Comparison of ENCODE assay signal across 1 cellular context in genomic region chr19:57566396-57567256, GRCh38.
A peak's percentile ranks its signal among the peaks of the same experiment; 100 is the strongest.
TF ChIP-seq lines count a peak whose summit lies in the region.

No MANE protein-coding gene starts in this region.

TF ChIP-seq in HepG2, 621 proteins besides CTCF, POLR2A, EP300 and RAD21:
- peak; percentile 95 for TF ChIP-seq CBX5 (CRISPR knock-in tag; IDR thresholded peaks at IDR 0.05; ENCODE audit: borderline replicate concordance)
- TF ChIP-seq NFRKB (IDR thresholded peaks at IDR 0.05), result no peak
- peak; percentile 32; the same call in 1 of the 2 replicates for TF ChIP-seq ZKSCAN1 (IDR thresholded peaks at IDR 0.05; ENCODE audit: low read length)
- peak; percentile 65 for TF ChIP-seq XRCC5 (optimal IDR thresholded peaks at IDR 0.05; ENCODE audit: low read length)
- TF ChIP-seq TOPORS (CRISPR knock-in tag; IDR thresholded peaks at IDR 0.05), result peak; percentile 85
- TF ChIP-seq ZNF616 (CRISPR knock-in tag; IDR thresholded peaks at IDR 0.05; ENCODE audit: low read depth), result peak; percentile 100
- 0 out of 2 replicates have a peak, but pooled peaks have one; percentile 26 for TF ChIP-seq ZMYM2 (CRISPR knock-in tag; IDR thresholded peaks at IDR 0.05)
- TF ChIP-seq TGIF2 (CRISPR knock-in tag; IDR thresholded peaks at IDR 0.05), result no peak
- TF ChIP-seq CBX1 (IDR thresholded peaks at IDR 0.05; ENCODE audit: low read depth), result peak; percentile 79
- 0 out of 2 replicates have a peak, but pooled peaks have one; percentile 27 for TF ChIP-seq ZNF280B (CRISPR knock-in tag; IDR thresholded peaks at IDR 0.05; ENCODE audit: borderline replicate concordance)
- TF ChIP-seq, protein P1, sequence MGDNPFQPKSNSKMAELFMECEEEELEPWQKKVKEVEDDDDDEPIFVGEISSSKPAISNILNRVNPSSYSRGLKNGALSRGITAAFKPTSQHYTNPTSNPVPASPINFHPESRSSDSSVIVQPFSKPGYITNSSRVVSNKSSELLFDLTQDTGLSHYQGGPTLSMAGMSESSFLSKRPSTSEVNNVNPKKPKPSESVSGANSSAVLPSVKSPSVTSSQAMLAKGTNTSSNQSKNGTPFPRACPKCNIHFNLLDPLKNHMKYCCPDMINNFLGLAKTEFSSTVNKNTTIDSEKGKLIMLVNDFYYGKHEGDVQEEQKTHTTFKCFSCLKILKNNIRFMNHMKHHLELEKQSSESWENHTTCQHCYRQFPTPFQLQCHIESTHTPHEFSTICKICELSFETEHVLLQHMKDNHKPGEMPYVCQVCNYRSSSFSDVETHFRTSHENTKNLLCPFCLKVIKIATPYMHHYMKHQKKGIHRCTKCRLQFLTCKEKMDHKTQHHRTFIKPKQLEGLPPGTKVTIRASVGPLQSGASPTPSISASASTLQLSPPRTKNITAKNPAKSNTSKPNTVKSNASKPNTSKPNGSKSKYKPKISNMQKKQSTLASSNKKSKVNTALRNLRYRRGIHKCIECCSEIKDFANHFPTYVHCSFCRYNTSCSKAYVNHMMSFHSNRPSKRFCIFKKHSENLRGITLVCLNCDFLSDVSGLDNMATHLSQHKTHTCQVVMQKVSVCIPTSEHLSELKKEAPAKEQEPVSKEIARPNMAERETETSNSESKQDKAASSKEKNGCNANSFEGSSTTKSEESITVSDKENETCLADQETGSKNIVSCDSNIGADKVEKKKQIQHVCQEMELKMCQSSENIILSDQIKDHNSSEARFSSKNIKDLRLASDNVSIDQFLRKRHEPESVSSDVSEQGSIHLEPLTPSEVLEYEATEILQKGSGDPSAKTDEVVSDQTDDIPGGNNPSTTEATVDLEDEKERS (CRISPR knock-in tag; IDR thresholded peaks at IDR 0.05), result peak; percentile 99
